11 cellular contexts compared by ENCODE assay signal in genomic region chr9:94868462-94868861, GRCh38.
DNase-seq lines count a peak whose midpoint lies in the region; ATAC-seq and TF ChIP-seq lines count a peak whose summit lies in the region.
"Had no signal": no experiment of that assay in that cellular context is flagged by ENCODE, and none has a peak within 500 bp of the region (broad histone marks: within the 10 kb centered on the region; RNA-seq: fewer than 3 reads in every experiment).

No MANE protein-coding gene starts in this region.

- H3K27ac Mint-ChIP-seq in neural progenitor cell = peak overlapping the region; percentile 80

- H2AFZ ChIP-seq in neural progenitor cell (replicated peaks) = no peak overlapping the region

- H3K9ac ChIP-seq in neural progenitor cell = no peak overlapping the region

- no peaks in the 10 kb centered on the region for H3F3A ChIP-seq in neural progenitor cell (ENCODE audit: low read depth)

- peaks cover 6% of the 10 kb centered on the region for H3K79me2 ChIP-seq in neural progenitor cell (ENCODE audit: low read depth)

- H3K36me3 ChIP-seq in heart right ventricle = no peaks in the 10 kb centered on the region
- no peaks in the 10 kb centered on the region for H3K36me3 ChIP-seq in esophagus (ENCODE audit: control insufficient read depth in 2 of 2, insufficient read depth in 2 of 2, low read length in 1 of 2)
- no peaks in the 10 kb centered on the region for H3K36me3 ChIP-seq in neural progenitor cell
- no peaks in the 10 kb centered on the region for H3K36me3 ChIP-seq in aorta (ENCODE audit: control insufficient read depth in 1 of 2, insufficient read depth in 2 of 2, low read length in 1 of 2)

- peaks cover 49% of the 10 kb centered on the region for H3K4me1 Mint-ChIP-seq in neural progenitor cell

- H3K9me3 ChIP-seq in heart right ventricle (no peaks in the 10 kb centered on the region), esophagus (ENCODE audit: control insufficient read depth in 2 of 2, insufficient read depth in 1 of 2, low read depth in 1 of 2, low read length in 1 of 2) (no peaks in the 10 kb centered on the region), neural progenitor cell (ENCODE audit: low read depth) (no peaks in the 10 kb centered on the region), aorta (ENCODE audit: control insufficient read depth, low read length) (no peaks in the 10 kb centered on the region)

- no peaks in the 10 kb centered on the region for H3K9me3 Mint-ChIP-seq in neural progenitor cell

- no peak overlapping the region for H3K4me2 ChIP-seq in neural progenitor cell

- ATAC-seq in heart right ventricle (no peak), left ventricle myocardium superior (no peak), aorta (ENCODE audit: low FRiP score) (no peak)

- no peak overlapping the region for H3K4me3 Mint-ChIP-seq in neural progenitor cell

- H3K36me3 Mint-ChIP-seq in neural progenitor cell = no peaks in the 10 kb centered on the region

- no peaks in the 10 kb centered on the region for H3K27me3 Mint-ChIP-seq in neural progenitor cell (ENCODE audit: insufficient read depth, low read depth)

- peak overlapping the region; percentile 78 to 97 (median 89) for H3K27ac ChIP-seq in heart right ventricle
- H3K27ac ChIP-seq in esophagus (ENCODE audit: low read depth in 2 of 2, low read length in 1 of 2) = peak overlapping the region; percentile 82 to 85
- no peak overlapping the region for H3K27ac ChIP-seq in neural progenitor cell
- H3K27ac ChIP-seq in aorta (ENCODE audit: low read depth in 1 of 2, low read length in 2 of 2) = peak overlapping the region; percentile 76 to 95

- DNase-seq in heart right ventricle = no peak
- DNase-seq in left ventricle myocardium superior = no peak
- no peak for DNase-seq in neural progenitor cell (ENCODE audit: low spot score)
- no peak for DNase-seq in aorta
- DNase-seq in NCI-H446 treated with DMSO at 0.1 percent for 48 hours (lab: John Stamatoyannopoulos, UW) = no peak
- no peak for DNase-seq in activated CD8-positive, alpha-beta memory T cell treated with anti-CD3 and anti-CD28 coated beads for 24 hours
- DNase-seq in RPMI8226 = no peak
- DNase-seq: activated CD8-positive, alpha-beta memory T cell treated with anti-CD3 and anti-CD28 coated beads, Interleukin-2, amount 50 U/mL, for 48 hours; anterior cingulate cortex; NCI-H1694 had no signal

- H3K4me3 ChIP-seq in heart right ventricle (no peak overlapping the region), esophagus (ENCODE audit: low read depth in 1 of 2, low read length in 2 of 2) (no peak overlapping the region), neural progenitor cell (no peak overlapping the region), aorta (ENCODE audit: low read length in 2 of 2) (no peak overlapping the region)

- TF ChIP-seq CTCF in heart right ventricle (IDR thresholded peaks at IDR 0.05) (no peak), neural progenitor cell (IDR thresholded peaks at IDR 0.05) (no peak)

- H4K20me1 ChIP-seq in neural progenitor cell (ENCODE audit: low read depth) = no peaks in the 10 kb centered on the region

- H3K27me3 ChIP-seq in heart right ventricle = no peaks in the 10 kb centered on the region
- no peaks in the 10 kb centered on the region for H3K27me3 ChIP-seq in esophagus (ENCODE audit: control insufficient read depth in 1 of 2, insufficient read depth in 2 of 2, low read length in 2 of 2)
- H3K27me3 ChIP-seq in neural progenitor cell = no peaks in the 10 kb centered on the region
- no peaks in the 10 kb centered on the region for H3K27me3 ChIP-seq in aorta (ENCODE audit: control insufficient read depth in 1 of 2, insufficient read depth in 2 of 2, low read length in 1 of 2)

- 92 to 96% methylated on average over 2 of the region's 2 CpGs for WGBS in heart right ventricle, 2 donors
- WGBS in esophagus, 2 donors = 96% methylated on average over 2 of the region's 2 CpGs
- WGBS in aorta, 2 donors = 90 to 95% methylated on average over 2 of the region's 2 CpGs

- H3K4me1 ChIP-seq in heart right ventricle = peaks cover 10 to 96% (median 84%) of the 10 kb centered on the region in 9 donors
- peaks cover 2 to 3% of the 10 kb centered on the region in 2 donors for H3K4me1 ChIP-seq in esophagus (ENCODE audit: control insufficient read depth in 2 of 2, insufficient read depth in 2 of 2, low read length in 1 of 2)
- peaks cover 39% of the 10 kb centered on the region for H3K4me1 ChIP-seq in neural progenitor cell
- peaks cover 5 to 17% of the 10 kb centered on the region in 2 donors for H3K4me1 ChIP-seq in aorta (ENCODE audit: control insufficient read depth in 1 of 2, insufficient read depth in 2 of 2, low read length in 2 of 2)

- intact Hi-C loops in heart right ventricle (cut with DNase I) = loop anchor here in 3 of 10 donors (5.0 kb wide), 2 partner anchors 61 to 139 kb away; no protein-coding TSS in a partner anchor
- intact Hi-C loops in left ventricle myocardium superior (cut with micrococcal nuclease) = loop anchor here (10.0 kb wide), 1 partner anchor 64 kb away; no protein-coding TSS in a partner anchor
- intact Hi-C loops in aorta (cut with DNase I) = loop anchor here (5.0 to 10.0 kb wide), 5 partner anchors 39 to 139 kb away; no protein-coding TSS in a partner anchor
